ENCODE assay signal across 17 cellular contexts in genomic region chrX:154471870-154472684, GRCh38.
"Had no signal": no experiment of that assay in that cellular context is flagged by ENCODE, and none has a peak within 500 bp of the region (broad histone marks: within the 10 kb centered on the region; RNA-seq: fewer than 3 reads in every experiment).

No MANE protein-coding gene starts in this region.

- H3K4me3 ChIP-seq: coronary artery, smooth muscle cell had no signal

- H3K9me3 Mint-ChIP-seq: memory B cell, naive B cell had no signal

- H3K4me3 Mint-ChIP-seq: endodermal cell, immature natural killer cell, memory B cell, naive B cell, nephron had no signal

- H3K4me2 ChIP-seq: smooth muscle cell had no signal

- H3K27ac Mint-ChIP-seq: endodermal cell, immature natural killer cell, nephron had no signal

- H3K27ac ChIP-seq: coronary artery, foreskin keratinocyte had no signal

- H3K4me1 ChIP-seq: foreskin keratinocyte had no signal

- H3K36me3 Mint-ChIP-seq: immature natural killer cell, naive B cell had no signal

- H3K4me1 Mint-ChIP-seq: endodermal cell, immature natural killer cell, memory B cell had no signal

- FAIRE-seq: endothelial cell of umbilical vein, keratinocyte had no signal

- H3K27me3 Mint-ChIP-seq: memory B cell, naive B cell had no signal

- DNase-seq: effector CD4-positive, alpha-beta T cell; endodermal cell; foreskin keratinocyte; immature natural killer cell; left cardiac atrium; midbrain; naive B cell; stimulated activated CD4-positive, alpha-beta T cell treated with anti-CD3 and anti-CD28 coated beads, Interleukin-2, amount 100 ng/mL, for 48 hours; stimulated activated naive CD4-positive, alpha-beta T cell treated with Interleukin-2 at 50 U/mL for 16 hours; trophoblast cell had no signal

- H3K27me3 ChIP-seq: foreskin keratinocyte had no signal

- ATAC-seq: foreskin keratinocyte, left cardiac atrium, right cardiac atrium had no signal
